In genomic region chr2:59307196-59307595, GRCh38 we compare ENCODE assay signal across 31 cellular contexts.
"Had no signal": no experiment of that assay in that cellular context is flagged by ENCODE, and none has a peak within 500 bp of the region (broad histone marks: within the 10 kb centered on the region; RNA-seq: fewer than 3 reads in every experiment).

No MANE protein-coding gene starts in this region.

- H3K4me3 Mint-ChIP-seq: T-cell had no signal

- H3K36me3 Mint-ChIP-seq: T-cell had no signal

- DNase-seq: Kasumi-1, KG1, MG63, NCI-H1048, NCI-H1092 treated with DMSO at 0.1 percent for 48 hours, NCI-H1105 treated with DMSO at 0.1 percent for 48 hours, NCI-H1436, NCI-H146, NCI-H1694, NCI-H187, NCI-H1930, NCI-H2029 treated with DMSO at 0.1 percent for 48 hours, NCI-H2081 treated with DMSO at 0.1 percent for 48 hours, NCI-H2171 treated with DMSO at 0.1 percent for 48 hours, NCI-H2227 treated with DMSO at 0.1 percent for 48 hours, NCI-H345, NCI-H446, NCI-H510A treated with DMSO at 0.1 percent for 48 hours, NCI-H524 treated with DMSO at 0.1 percent for 48 hours, NCI-H526 treated with DMSO at 0.1 percent for 48 hours, NCI-H748 treated with DMSO at 0.1 percent for 48 hours, PC-9, SHP77, SIG-M5, SJCRH30, T-cell had no signal

- H3K4me2 ChIP-seq: PC-9 had no signal

- H3K9me3 Mint-ChIP-seq: T-cell had no signal

- H3K4me1 Mint-ChIP-seq: T-cell had no signal

- ATAC-seq: Panc1, Right ventricle myocardium inferior, SK-N-SH treated with all-trans-retinoic acid at 6 μM for 48 hours, T-cell had no signal

- H3K9me3 ChIP-seq: MG63, SJCRH30 had no signal

- H3K27ac Mint-ChIP-seq: T-cell had no signal

- H3K27ac ChIP-seq: PC-9, RWPE1, SJCRH30, SK-N-MC had no signal

- H2AFZ ChIP-seq: PC-9 had no signal

- H3K36me3 ChIP-seq: MG63, SJCRH30 had no signal

- H3K27me3 ChIP-seq: MG63, SJCRH30 had no signal

- H3K4me3 ChIP-seq: MG63, PC-9, SJCRH30, SK-N-MC had no signal
